11 cellular contexts compared by ENCODE assay signal in the genomic region with DNA sequence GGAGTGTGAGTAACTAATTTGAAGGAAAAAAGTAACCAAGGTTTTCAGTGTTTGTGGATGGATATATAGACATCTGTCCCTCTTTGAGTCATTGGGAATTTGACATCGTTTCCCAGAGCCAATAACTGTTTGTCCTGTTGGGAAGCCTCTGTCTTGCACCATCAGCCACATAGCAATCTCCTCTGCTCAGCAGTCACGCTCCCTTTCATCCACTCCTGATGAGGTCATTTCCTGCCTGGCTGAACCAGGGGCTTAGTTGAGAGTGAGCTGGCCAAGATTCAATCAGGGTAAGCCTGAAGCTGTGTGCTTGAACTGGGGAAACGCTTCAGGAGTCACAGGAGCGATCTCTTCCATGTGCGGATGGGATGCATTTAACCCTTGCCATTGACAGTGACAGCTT.
DNase-seq lines count a peak whose midpoint lies in the region; ATAC-seq and TF ChIP-seq lines count a peak whose summit lies in the region.
"Had no signal": no experiment of that assay in that cellular context is flagged by ENCODE, and none has a peak within 500 bp of the region (broad histone marks: within the 10 kb centered on the region; RNA-seq: fewer than 3 reads in every experiment).

No MANE protein-coding gene starts in this region.

- H3K9me3 ChIP-seq in fibroblast of lung (ENCODE audit: control insufficient read depth, insufficient read depth, low read depth, low read length) (no peaks in the 10 kb centered on the region), psoas muscle (no peaks in the 10 kb centered on the region)

- H3K9ac ChIP-seq in fibroblast of lung (ENCODE audit: insufficient read depth, low read length): no peak overlapping the region

- in situ Hi-C loops in GM13977 (cut with MboI; ENCODE audit: low pct_unique_long_range_greater_than_20kb, low sequenced_read_pairs, unreplicated experiment): no loop called here

- ATAC-seq in psoas muscle (peak in 3 of 4 donors; percentile 41 to 54 (median 52)), HG03460 (IDR thresholded peaks at IDR 0.05; ENCODE audit: unreplicated experiment) (no peak)

- no peak overlapping the region for H2AFZ ChIP-seq in fibroblast of lung (ENCODE audit: low read length)

- TF ChIP-seq CTCF in RWPE1 (conservative IDR thresholded peaks at IDR 0.05; ENCODE audit: low read depth) (no peak), fibroblast of lung (conservative IDR thresholded peaks at IDR 0.05 in 1 of 2, IDR thresholded peaks at IDR 0.05 in 1 of 2; ENCODE audit: low read depth in 1 of 2, low read length in 2 of 2) (no peak), psoas muscle (IDR thresholded peaks at IDR 0.05) (no peak), GM13977 (IDR thresholded peaks at IDR 0.05; ENCODE audit: extremely low read depth, insufficient read depth, missing control alignments) (no peak)

- H4K20me1 ChIP-seq in fibroblast of lung (ENCODE audit: control insufficient read depth, extremely low read depth, insufficient read depth, low read length): no peaks in the 10 kb centered on the region

- H3K4me3 ChIP-seq in fibroblast of lung (replicated peaks in 1 of 4; ENCODE audit: control extremely low read depth in 1 of 4, insufficient read depth in 1 of 4, low read depth in 3 of 4, low read length in 4 of 4) (no peak overlapping the region), psoas muscle (no peak overlapping the region)
- H3K4me3 ChIP-seq: heart right ventricle had no signal

- CTCF ChIA-PET in RWPE1 (lab: Yijun Ruan, JAX): interaction anchor here (0.6 kb wide), 1 partner anchor 271 kb away, joined by 3 read pairs; no protein-coding TSS in a partner anchor

- 14 to 22% (median 20%) methylated on average over 5 of the region's 5 CpGs for WGBS in psoas muscle, 3 donors

- H3K27me3 ChIP-seq in fibroblast of lung (ENCODE audit: control insufficient read depth, insufficient read depth, low read length): no peaks in the 10 kb centered on the region
- peaks cover 0 to 2% (median 0%) of the 10 kb centered on the region in 3 donors for H3K27me3 ChIP-seq in psoas muscle (ENCODE audit: insufficient read depth in 3 of 3, low read length in 2 of 3)

- no peaks in the 10 kb centered on the region for H3K79me2 ChIP-seq in fibroblast of lung (ENCODE audit: control insufficient read depth, insufficient read depth, low read length)

- POLR2A ChIA-PET in RWPE1 (lab: Yijun Ruan, JAX; ENCODE audit: low non-redundant PET): no interaction called here

- H3K4me1 ChIP-seq in fibroblast of lung (ENCODE audit: control insufficient read depth, extremely low read depth, insufficient read depth, low read length) (peaks cover 6% of the 10 kb centered on the region), psoas muscle (no peaks in the 10 kb centered on the region)
- H3K4me1 ChIP-seq: heart right ventricle had no signal

- H3K27ac ChIP-seq in RWPE1: peak overlapping the region; percentile 67
- H3K27ac ChIP-seq in fibroblast of lung (ENCODE audit: insufficient read depth, low read length): peak overlapping the region; percentile 58
- H3K27ac ChIP-seq in psoas muscle: no peak overlapping the region
- H3K27ac ChIP-seq: heart right ventricle had no signal

- intact Hi-C loops in psoas muscle (cut with DNase I): no loop called here

- DNase-seq in GM03348 (ENCODE audit: low spot score): peak; percentile 86
- peak; percentile 83 for DNase-seq in RWPE1 (ENCODE audit: low spot score)
- DNase-seq in fibroblast of lung (ENCODE audit: low read depth in 2 of 2): peak; percentile 67 to 88
- DNase-seq in psoas muscle: no peak
- DNase-seq in GM13977 (ENCODE audit: low spot score): no peak
- DNase-seq in Kasumi-1 (lab: John Stamatoyannopoulos, UW): no peak
- DNase-seq in NOMO-1 treated with DMSO at 0.1 percent for 48 hours (lab: John Stamatoyannopoulos, UW; ENCODE audit: unreplicated experiment): no peak
- DNase-seq: activated CD4-positive, alpha-beta T cell treated with anti-CD3 and anti-CD28 coated beads for 4 hours; heart right ventricle; Karpas-422 had no signal

- H3K36me3 ChIP-seq in fibroblast of lung (ENCODE audit: control insufficient read depth, insufficient read depth, low read length) (no peaks in the 10 kb centered on the region), psoas muscle (ENCODE audit: insufficient read depth in 1 of 2, low read depth in 1 of 2) (no peaks in the 10 kb centered on the region)
- H3K36me3 ChIP-seq: heart right ventricle had no signal

- no peak overlapping the region for H3K4me2 ChIP-seq in fibroblast of lung (ENCODE audit: extremely low read depth, insufficient read depth, low read length)

Comparison
In these comparisons a context has a peak if more than half of its experiments do, and no peak if none do; other contexts are left out.
1. DNase-seq: peak in GM03348 (single experiment), RWPE1 (single experiment) and fibroblast of lung (2 of 2); none in psoas muscle (0 of 2), GM13977 (single experiment), Kasumi-1 (0 of 2) and NOMO-1 treated with DMSO at 0.1 percent for 48 hours (single experiment).